Comparison of ENCODE assay signal across 11 cellular contexts in the genomic region with DNA sequence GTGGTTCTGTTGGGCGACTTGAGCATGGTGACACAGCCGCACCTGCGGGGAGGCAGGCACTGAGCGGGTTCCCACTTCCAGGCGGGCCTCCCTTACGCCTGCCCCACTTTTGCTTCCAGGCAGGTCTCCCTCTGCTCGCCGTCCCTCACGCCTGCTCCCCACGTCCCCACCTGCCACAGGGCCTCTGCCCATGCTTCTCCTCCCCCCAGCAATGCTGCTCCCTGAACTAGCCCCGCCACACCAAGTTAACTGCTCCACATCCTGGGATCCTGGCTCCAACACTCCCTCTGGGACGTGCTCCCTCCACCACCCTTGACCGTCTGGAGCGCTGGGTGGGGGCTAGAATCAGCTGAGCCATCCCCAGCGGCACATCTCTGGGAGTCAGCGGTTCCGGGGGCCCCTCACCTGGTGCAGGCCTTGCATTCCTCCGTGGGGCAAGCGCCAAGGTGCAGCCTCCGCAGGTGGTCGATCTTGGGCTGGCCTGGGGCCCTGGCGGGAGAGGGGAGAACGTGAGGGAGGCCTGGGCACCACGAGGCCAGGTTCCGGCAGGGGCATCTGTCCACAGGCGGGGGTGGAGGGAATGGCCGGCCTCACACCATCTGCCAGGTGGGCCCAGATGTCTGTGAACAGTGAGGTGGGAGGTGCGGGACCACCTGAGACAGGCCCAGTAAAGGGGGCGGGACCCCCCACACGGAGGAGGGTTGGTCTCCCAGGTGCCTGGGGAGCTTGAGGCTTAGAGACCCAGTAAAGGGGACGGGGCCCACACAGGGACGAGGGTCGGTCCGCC. TPM values are rescaled to one million over a fixed set of nuclear protein-coding genes. Genes with fewer than 3 reads are reported as not detected.
A peak's percentile ranks its signal among the peaks of the same experiment; 100 is the strongest.
DNase-seq lines count a peak whose midpoint lies in the region; ATAC-seq and TF ChIP-seq lines count a peak whose summit lies in the region.
"Had no signal": no experiment of that assay in that cellular context is flagged by ENCODE, and none has a peak within 500 bp of the region (broad histone marks: within the 10 kb centered on the region; RNA-seq: fewer than 3 reads in every experiment).

No MANE protein-coding gene starts in this region.

- ATAC-seq in omental fat pad (ENCODE audit: low FRiP score) = no peak
- ATAC-seq: activated CD8-positive, alpha-beta T cell treated with anti-CD3 and anti-CD28 coated beads for 36 hours; CD8-positive, alpha-beta T cell; T-helper 17 cell had no signal

- TF ChIP-seq CTCF in esophagus squamous epithelium (IDR thresholded peaks at IDR 0.05) = no peak
- no peak for TF ChIP-seq CTCF in omental fat pad (IDR thresholded peaks at IDR 0.05)

- H3K9me3 ChIP-seq in esophagus squamous epithelium (no peaks in the 10 kb centered on the region), skeletal muscle tissue (ENCODE audit: control insufficient read depth in 3 of 3, low read length in 3 of 3) (no peaks in the 10 kb centered on the region)

- WGBS in esophagus squamous epithelium, 2 donors = 91 to 92% methylated on average over 11 to 12 of the region's 34 CpGs

- H3K27me3 ChIP-seq in esophagus squamous epithelium (no peaks in the 10 kb centered on the region), skeletal muscle tissue (ENCODE audit: control insufficient read depth in 3 of 3, insufficient read depth in 3 of 3, low read length in 3 of 3) (no peaks in the 10 kb centered on the region)

- no peak for TF ChIP-seq POLR2A in esophagus squamous epithelium (IDR thresholded peaks at IDR 0.05)

- H3K4me1 ChIP-seq in esophagus squamous epithelium (peaks cover 25 to 55% (median 27%) of the 10 kb centered on the region in 3 donors), skeletal muscle tissue (ENCODE audit: control insufficient read depth in 3 of 3, insufficient read depth in 3 of 3, low read length in 3 of 3) (peaks cover 4 to 9% (median 5%) of the 10 kb centered on the region in 3 donors)

- CTCF ChIA-PET in HEK293T (lab: Yijun Ruan, JAX) = no interaction called here

- H3K27ac ChIP-seq in esophagus squamous epithelium (peak overlapping the region; percentile 57 to 89 (median 82)), skeletal muscle tissue (ENCODE audit: low read depth, low read length) (peak overlapping the region; percentile 64)

- POLR2A ChIA-PET in HEK293T (lab: Yijun Ruan, JAX) = no interaction called here

- H3K4me3 ChIP-seq in esophagus squamous epithelium = no peak overlapping the region
- no peak overlapping the region for H3K4me3 ChIP-seq in skeletal muscle tissue (ENCODE audit: low read length in 3 of 3)

- H3K36me3 ChIP-seq in esophagus squamous epithelium (peaks cover 11 to 47% (median 23%) of the 10 kb centered on the region in 3 donors), skeletal muscle tissue (ENCODE audit: control insufficient read depth in 3 of 3, insufficient read depth in 3 of 3, low read length in 3 of 3) (peaks cover 17 to 33% (median 26%) of the 10 kb centered on the region in 3 donors)

- no peak overlapping the region for H3K9ac ChIP-seq in skeletal muscle tissue (ENCODE audit: low read depth in 1 of 3, low read length in 3 of 3)

- DNase-seq in HEK293T (ENCODE audit: extremely low spot score) (no peak), esophagus squamous epithelium (lab: John Stamatoyannopoulos, UW) (no peak), omental fat pad (ENCODE audit: low spot score) (no peak), ecto neural progenitor cell (ENCODE audit: low spot score) (no peak), retina (no peak)
- DNase-seq: activated CD8-positive, alpha-beta T cell treated with anti-CD3 and anti-CD28 coated beads for 36 hours; CD8-positive, alpha-beta T cell; stimulated activated CD8-positive, alpha-beta memory T cell treated with anti-CD3 and anti-CD28 coated beads, Interleukin-4, amount 100 ng/mL, for 48 hours; T-helper 17 cell had no signal

- intact Hi-C loops in esophagus squamous epithelium (cut with DNase I) = no loop called here

TF ChIP-seq in HEK293T, 16 proteins besides CTCF, POLR2A, EP300 and RAD21:
- no peak for TF ChIP-seq ELF4 (IDR thresholded peaks at IDR 0.05)
- no peak for TF ChIP-seq HDGF (IDR thresholded peaks at IDR 0.05; ENCODE audit: borderline replicate concordance)
- 0 out of 2 replicates have a peak, but pooled peaks have one; percentile 8 for TF ChIP-seq L3MBTL2 (conservative IDR thresholded peaks at IDR 0.05)
- TF ChIP-seq PKNOX1 (IDR thresholded peaks at IDR 0.05) = no peak

RNA-seq across cellular contexts. Expression of gene CFD, which starts 9.2 kb away (rescaled TPM):
- 100 to 1,000 TPM in 2 of 4 donors, 10 to 100 TPM in 2; 52.2 to 883 (median 129) TPM for total RNA-seq in esophagus squamous epithelium
- total RNA-seq in skeletal muscle tissue = 33.4 TPM
- 1,000 to 10,000 TPM; 1,367 to 3,469 (median 2,171) TPM for total RNA-seq in omental fat pad

RNA-seq across cellular contexts. Expression of gene ELANE, which starts 16.5 kb away (rescaled TPM):
- under 1 TPM in 1 of 4 donors, not detected in 3; 0.95 TPM for total RNA-seq in esophagus squamous epithelium
- 0.52 TPM for total RNA-seq in skeletal muscle tissue
- total RNA-seq in omental fat pad = 1 to 10 TPM in 2 of 4 donors, under 1 TPM in 1, not detected in 1; 0.72 to 7.7 (median 1.0) TPM
- total RNA-seq: activated CD8-positive, alpha-beta T cell treated with anti-CD3 and anti-CD28 coated beads for 36 hours; CD8-positive, alpha-beta T cell; dermis microvascular lymphatic vessel endothelial cell; T-helper 17 cell had no signal

RNA-seq across cellular contexts. Expression of gene MED16, which starts 24.3 kb away (rescaled TPM):
- total RNA-seq in esophagus squamous epithelium (10 to 100 TPM; 23.7 to 64.9 (median 32.5) TPM), skeletal muscle tissue (18.3 TPM), omental fat pad (10 to 100 TPM; 20.1 to 34.0 (median 24.5) TPM)

RNA-seq across cellular contexts. Expression of gene RNU6-9, which starts 24.6 kb away (rescaled TPM):
- total RNA-seq in esophagus squamous epithelium (not detected), skeletal muscle tissue (not detected), omental fat pad (not detected)
- total RNA-seq: activated CD8-positive, alpha-beta T cell treated with anti-CD3 and anti-CD28 coated beads for 36 hours; CD8-positive, alpha-beta T cell; dermis microvascular lymphatic vessel endothelial cell; T-helper 17 cell had no signal

RNA-seq across cellular contexts. Expression of gene PRTN3, which starts 27.9 kb away (rescaled TPM):
- not detected for total RNA-seq in esophagus squamous epithelium
- 4.7 TPM for total RNA-seq in skeletal muscle tissue
- total RNA-seq in omental fat pad = not detected
- total RNA-seq: activated CD8-positive, alpha-beta T cell treated with anti-CD3 and anti-CD28 coated beads for 36 hours; CD8-positive, alpha-beta T cell; dermis microvascular lymphatic vessel endothelial cell; T-helper 17 cell had no signal
